ENCODE assay signal across 1 cellular context in the genomic region with DNA sequence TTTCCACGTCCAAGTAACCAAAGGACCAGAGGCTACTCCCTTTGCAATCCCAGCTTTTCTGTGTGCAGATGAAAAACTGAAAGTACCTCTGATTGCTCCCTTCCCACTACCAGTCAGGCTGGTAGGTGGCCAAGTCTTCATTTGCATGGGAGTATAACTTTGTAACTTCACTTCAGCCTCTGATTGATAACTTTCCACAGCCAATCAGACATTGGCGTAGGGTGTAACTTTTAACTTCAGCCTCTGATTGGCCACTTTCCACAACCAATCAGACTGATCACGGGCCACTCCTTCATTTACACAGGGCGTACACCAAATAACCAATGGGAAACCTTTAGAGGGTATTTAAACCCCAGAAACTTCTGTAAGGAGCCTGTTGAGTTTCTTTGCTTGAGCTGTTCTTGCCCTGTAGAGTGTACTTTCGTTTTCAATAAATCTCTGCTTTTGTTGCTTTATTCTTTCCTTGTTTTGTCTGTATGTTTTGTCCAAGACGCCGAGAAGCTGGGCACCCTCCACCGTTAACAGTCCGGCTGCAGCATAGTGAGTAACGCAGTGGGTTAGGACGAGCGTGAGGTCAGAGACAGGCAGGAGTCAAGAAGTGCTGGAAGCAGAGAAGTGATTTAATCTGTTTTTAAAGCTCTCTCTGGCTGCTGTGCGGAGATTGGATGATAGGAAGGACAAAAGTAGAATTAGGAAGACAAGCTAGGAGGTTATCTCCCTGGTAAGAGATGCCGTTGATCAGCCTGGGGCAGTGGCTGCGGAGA.
A peak's percentile ranks its signal among the peaks of the same experiment; 100 is the strongest.
TF ChIP-seq lines count a peak whose summit lies in the region.

No MANE protein-coding gene starts in this region.

TF ChIP-seq in K562, 482 proteins besides CTCF, POLR2A, EP300 and RAD21 (continued from another document):
- no peak for TF ChIP-seq KDM2B (CRISPR knock-in tag; IDR thresholded peaks at IDR 0.05)
- TF ChIP-seq RBFOX2 (IDR thresholded peaks at IDR 0.05; ENCODE audit: low read depth, low read length) = peak; percentile 42
- peak; percentile 65; the same call in 1 of the 2 replicates for TF ChIP-seq FOXM1 (IDR thresholded peaks at IDR 0.05; ENCODE audit: low read depth)
- no peak for TF ChIP-seq FOXM1 (CRISPR knock-in tag; IDR thresholded peaks at IDR 0.05; ENCODE audit: low read depth)
- TF ChIP-seq CSDE1 (IDR thresholded peaks at IDR 0.05) = no peak
- TF ChIP-seq NFIC (IDR thresholded peaks at IDR 0.05) = peak; percentile 55
- peak; percentile 57; the same call in 1 of the 2 replicates for TF ChIP-seq FOXP1 (CRISPR knock-in tag; IDR thresholded peaks at IDR 0.05)
- TF ChIP-seq, protein P1, sequence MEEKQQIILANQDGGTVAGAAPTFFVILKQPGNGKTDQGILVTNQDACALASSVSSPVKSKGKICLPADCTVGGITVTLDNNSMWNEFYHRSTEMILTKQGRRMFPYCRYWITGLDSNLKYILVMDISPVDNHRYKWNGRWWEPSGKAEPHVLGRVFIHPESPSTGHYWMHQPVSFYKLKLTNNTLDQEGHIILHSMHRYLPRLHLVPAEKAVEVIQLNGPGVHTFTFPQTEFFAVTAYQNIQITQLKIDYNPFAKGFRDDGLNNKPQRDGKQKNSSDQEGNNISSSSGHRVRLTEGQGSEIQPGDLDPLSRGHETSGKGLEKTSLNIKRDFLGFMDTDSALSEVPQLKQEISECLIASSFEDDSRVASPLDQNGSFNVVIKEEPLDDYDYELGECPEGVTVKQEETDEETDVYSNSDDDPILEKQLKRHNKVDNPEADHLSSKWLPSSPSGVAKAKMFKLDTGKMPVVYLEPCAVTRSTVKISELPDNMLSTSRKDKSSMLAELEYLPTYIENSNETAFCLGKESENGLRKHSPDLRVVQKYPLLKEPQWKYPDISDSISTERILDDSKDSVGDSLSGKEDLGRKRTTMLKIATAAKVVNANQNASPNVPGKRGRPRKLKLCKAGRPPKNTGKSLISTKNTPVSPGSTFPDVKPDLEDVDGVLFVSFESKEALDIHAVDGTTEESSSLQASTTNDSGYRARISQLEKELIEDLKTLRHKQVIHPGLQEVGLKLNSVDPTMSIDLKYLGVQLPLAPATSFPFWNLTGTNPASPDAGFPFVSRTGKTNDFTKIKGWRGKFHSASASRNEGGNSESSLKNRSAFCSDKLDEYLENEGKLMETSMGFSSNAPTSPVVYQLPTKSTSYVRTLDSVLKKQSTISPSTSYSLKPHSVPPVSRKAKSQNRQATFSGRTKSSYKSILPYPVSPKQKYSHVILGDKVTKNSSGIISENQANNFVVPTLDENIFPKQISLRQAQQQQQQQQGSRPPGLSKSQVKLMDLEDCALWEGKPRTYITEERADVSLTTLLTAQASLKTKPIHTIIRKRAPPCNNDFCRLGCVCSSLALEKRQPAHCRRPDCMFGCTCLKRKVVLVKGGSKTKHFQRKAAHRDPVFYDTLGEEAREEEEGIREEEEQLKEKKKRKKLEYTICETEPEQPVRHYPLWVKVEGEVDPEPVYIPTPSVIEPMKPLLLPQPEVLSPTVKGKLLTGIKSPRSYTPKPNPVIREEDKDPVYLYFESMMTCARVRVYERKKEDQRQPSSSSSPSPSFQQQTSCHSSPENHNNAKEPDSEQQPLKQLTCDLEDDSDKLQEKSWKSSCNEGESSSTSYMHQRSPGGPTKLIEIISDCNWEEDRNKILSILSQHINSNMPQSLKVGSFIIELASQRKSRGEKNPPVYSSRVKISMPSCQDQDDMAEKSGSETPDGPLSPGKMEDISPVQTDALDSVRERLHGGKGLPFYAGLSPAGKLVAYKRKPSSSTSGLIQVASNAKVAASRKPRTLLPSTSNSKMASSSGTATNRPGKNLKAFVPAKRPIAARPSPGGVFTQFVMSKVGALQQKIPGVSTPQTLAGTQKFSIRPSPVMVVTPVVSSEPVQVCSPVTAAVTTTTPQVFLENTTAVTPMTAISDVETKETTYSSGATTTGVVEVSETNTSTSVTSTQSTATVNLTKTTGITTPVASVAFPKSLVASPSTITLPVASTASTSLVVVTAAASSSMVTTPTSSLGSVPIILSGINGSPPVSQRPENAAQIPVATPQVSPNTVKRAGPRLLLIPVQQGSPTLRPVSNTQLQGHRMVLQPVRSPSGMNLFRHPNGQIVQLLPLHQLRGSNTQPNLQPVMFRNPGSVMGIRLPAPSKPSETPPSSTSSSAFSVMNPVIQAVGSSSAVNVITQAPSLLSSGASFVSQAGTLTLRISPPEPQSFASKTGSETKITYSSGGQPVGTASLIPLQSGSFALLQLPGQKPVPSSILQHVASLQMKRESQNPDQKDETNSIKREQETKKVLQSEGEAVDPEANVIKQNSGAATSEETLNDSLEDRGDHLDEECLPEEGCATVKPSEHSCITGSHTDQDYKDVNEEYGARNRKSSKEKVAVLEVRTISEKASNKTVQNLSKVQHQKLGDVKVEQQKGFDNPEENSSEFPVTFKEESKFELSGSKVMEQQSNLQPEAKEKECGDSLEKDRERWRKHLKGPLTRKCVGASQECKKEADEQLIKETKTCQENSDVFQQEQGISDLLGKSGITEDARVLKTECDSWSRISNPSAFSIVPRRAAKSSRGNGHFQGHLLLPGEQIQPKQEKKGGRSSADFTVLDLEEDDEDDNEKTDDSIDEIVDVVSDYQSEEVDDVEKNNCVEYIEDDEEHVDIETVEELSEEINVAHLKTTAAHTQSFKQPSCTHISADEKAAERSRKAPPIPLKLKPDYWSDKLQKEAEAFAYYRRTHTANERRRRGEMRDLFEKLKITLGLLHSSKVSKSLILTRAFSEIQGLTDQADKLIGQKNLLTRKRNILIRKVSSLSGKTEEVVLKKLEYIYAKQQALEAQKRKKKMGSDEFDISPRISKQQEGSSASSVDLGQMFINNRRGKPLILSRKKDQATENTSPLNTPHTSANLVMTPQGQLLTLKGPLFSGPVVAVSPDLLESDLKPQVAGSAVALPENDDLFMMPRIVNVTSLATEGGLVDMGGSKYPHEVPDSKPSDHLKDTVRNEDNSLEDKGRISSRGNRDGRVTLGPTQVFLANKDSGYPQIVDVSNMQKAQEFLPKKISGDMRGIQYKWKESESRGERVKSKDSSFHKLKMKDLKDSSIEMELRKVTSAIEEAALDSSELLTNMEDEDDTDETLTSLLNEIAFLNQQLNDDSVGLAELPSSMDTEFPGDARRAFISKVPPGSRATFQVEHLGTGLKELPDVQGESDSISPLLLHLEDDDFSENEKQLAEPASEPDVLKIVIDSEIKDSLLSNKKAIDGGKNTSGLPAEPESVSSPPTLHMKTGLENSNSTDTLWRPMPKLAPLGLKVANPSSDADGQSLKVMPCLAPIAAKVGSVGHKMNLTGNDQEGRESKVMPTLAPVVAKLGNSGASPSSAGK (IDR thresholded peaks at IDR 0.05) = no peak
- TF ChIP-seq, protein P2, sequence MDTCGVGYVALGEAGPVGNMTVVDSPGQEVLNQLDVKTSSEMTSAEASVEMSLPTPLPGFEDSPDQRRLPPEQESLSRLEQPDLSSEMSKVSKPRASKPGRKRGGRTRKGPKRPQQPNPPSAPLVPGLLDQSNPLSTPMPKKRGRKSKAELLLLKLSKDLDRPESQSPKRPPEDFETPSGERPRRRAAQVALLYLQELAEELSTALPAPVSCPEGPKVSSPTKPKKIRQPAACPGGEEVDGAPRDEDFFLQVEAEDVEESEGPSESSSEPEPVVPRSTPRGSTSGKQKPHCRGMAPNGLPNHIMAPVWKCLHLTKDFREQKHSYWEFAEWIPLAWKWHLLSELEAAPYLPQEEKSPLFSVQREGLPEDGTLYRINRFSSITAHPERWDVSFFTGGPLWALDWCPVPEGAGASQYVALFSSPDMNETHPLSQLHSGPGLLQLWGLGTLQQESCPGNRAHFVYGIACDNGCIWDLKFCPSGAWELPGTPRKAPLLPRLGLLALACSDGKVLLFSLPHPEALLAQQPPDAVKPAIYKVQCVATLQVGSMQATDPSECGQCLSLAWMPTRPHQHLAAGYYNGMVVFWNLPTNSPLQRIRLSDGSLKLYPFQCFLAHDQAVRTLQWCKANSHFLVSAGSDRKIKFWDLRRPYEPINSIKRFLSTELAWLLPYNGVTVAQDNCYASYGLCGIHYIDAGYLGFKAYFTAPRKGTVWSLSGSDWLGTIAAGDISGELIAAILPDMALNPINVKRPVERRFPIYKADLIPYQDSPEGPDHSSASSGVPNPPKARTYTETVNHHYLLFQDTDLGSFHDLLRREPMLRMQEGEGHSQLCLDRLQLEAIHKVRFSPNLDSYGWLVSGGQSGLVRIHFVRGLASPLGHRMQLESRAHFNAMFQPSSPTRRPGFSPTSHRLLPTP (IDR thresholded peaks at IDR 0.05; ENCODE audit: borderline replicate concordance, extremely low read depth, insufficient read length) = no peak
- TF ChIP-seq SP2 (IDR thresholded peaks at IDR 0.05; ENCODE audit: extremely low read depth, low read depth, low read length, poor library complexity, severe bottlenecking) = peak; percentile 28
- TF ChIP-seq, protein P3, sequence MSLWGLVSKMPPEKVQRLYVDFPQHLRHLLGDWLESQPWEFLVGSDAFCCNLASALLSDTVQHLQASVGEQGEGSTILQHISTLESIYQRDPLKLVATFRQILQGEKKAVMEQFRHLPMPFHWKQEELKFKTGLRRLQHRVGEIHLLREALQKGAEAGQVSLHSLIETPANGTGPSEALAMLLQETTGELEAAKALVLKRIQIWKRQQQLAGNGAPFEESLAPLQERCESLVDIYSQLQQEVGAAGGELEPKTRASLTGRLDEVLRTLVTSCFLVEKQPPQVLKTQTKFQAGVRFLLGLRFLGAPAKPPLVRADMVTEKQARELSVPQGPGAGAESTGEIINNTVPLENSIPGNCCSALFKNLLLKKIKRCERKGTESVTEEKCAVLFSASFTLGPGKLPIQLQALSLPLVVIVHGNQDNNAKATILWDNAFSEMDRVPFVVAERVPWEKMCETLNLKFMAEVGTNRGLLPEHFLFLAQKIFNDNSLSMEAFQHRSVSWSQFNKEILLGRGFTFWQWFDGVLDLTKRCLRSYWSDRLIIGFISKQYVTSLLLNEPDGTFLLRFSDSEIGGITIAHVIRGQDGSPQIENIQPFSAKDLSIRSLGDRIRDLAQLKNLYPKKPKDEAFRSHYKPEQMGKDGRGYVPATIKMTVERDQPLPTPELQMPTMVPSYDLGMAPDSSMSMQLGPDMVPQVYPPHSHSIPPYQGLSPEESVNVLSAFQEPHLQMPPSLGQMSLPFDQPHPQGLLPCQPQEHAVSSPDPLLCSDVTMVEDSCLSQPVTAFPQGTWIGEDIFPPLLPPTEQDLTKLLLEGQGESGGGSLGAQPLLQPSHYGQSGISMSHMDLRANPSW (CRISPR knock-in tag; IDR thresholded peaks at IDR 0.05) = no peak
- peak; percentile 51; the same call in 1 of the 2 replicates for TF ChIP-seq KLF1 (tag; IDR thresholded peaks at IDR 0.05)
- TF ChIP-seq CREM (IDR thresholded peaks at IDR 0.05; ENCODE audit: low read depth) = peak; percentile 4; the same call in 1 of the 2 replicates
